24 cellular contexts compared by ENCODE assay signal in the genomic region with DNA sequence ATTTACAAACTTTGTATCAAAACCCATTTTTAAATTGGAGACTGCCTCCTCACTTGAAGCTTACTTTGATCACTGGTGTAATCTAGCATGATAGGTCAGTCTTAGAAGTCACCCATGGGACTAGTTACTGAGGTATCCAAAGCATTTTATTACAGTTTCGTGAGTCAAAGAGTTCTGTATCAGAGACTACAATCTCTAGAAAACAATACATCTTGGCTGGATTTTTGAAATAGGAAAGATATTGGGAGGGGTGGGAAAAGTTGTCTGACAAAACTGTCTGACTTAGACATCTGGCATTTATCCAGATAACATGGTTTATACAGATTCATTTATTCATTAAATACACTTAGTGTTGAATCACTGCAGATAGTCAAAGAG.
A peak's percentile ranks its signal among the peaks of the same experiment; 100 is the strongest.
DNase-seq lines count a peak whose midpoint lies in the region; ATAC-seq and TF ChIP-seq lines count a peak whose summit lies in the region.
"Had no signal": no experiment of that assay in that cellular context is flagged by ENCODE, and none has a peak within 500 bp of the region (broad histone marks: within the 10 kb centered on the region; RNA-seq: fewer than 3 reads in every experiment).

No MANE protein-coding gene starts in this region.

- DNase-seq in DMS114 treated with DMSO at 0.1 percent for 48 hours (lab: John Stamatoyannopoulos, UW; ENCODE audit: unreplicated experiment) (peak; percentile 19), RWPE2 (ENCODE audit: low spot score) (no peak), epithelial cell of esophagus (ENCODE audit: low read depth) (peak; percentile 62), mesenchymal stem cell (peak; percentile 7), NOMO-1 treated with dmso at 0.1 percent for 144 hours (lab: John Stamatoyannopoulos, UW; ENCODE audit: unreplicated experiment) (no peak)
- DNase-seq in activated CD8-positive, alpha-beta T cell treated with anti-CD3 and anti-CD28 coated beads for 36 hours = no peak
- DNase-seq: activated CD4-positive, alpha-beta memory T cell treated with anti-CD3 and anti-CD28 coated beads for 36 hours; activated CD4-positive, CD25-positive, alpha-beta regulatory T cell; activated effector memory CD4-positive, alpha-beta T cell treated with anti-CD3 and anti-CD28 coated beads, Interleukin-2, amount 50 U/mL, for 16 hours; activated naive CD8-positive, alpha-beta T cell treated with anti-CD3 and anti-CD28 coated beads, Interleukin-2, amount 50 U/mL, for 24 hours; central memory CD4-positive, alpha-beta T cell; MM.1S; naive thymus-derived CD8-positive, alpha-beta T cell; NCI-H1436; NCI-H524; RPMI8226; T1000 had no signal

- H2AFZ ChIP-seq in mesenchymal stem cell (ENCODE audit: low read depth, low read length) = no peak overlapping the region
- H2AFZ ChIP-seq: parathyroid adenoma had no signal

- H3K4me3 Mint-ChIP-seq in activated CD8-positive, alpha-beta T cell treated with anti-CD3 and anti-CD28 coated beads for 36 hours = no peak overlapping the region
- H3K4me3 Mint-ChIP-seq: activated CD4-positive, alpha-beta memory T cell treated with anti-CD3 and anti-CD28 coated beads for 36 hours; activated naive CD8-positive, alpha-beta T cell treated with anti-CD3 and anti-CD28 coated beads, Interleukin-2, amount 50 U/mL, for 24 hours; naive thymus-derived CD8-positive, alpha-beta T cell; type B pancreatic cell had no signal

- H2BK12ac ChIP-seq in mesenchymal stem cell (ENCODE audit: low read length in 2 of 2) = no peak overlapping the region

- no peak overlapping the region for H2BK120ac ChIP-seq in mesenchymal stem cell (ENCODE audit: low read depth, low read length)

- CTCF ChIA-PET in activated CD8-positive, alpha-beta T cell treated with anti-CD3 and anti-CD28 coated beads for 36 hours (lab: Charles Lee) = no interaction called here

- H2BK5ac ChIP-seq in mesenchymal stem cell (ENCODE audit: low read depth, low read length, poor library complexity, severe bottlenecking) = no peak overlapping the region

- H3K18ac ChIP-seq in mesenchymal stem cell (ENCODE audit: low read depth in 1 of 2, low read length in 2 of 2) = no peak overlapping the region

- H3K4me1 Mint-ChIP-seq in activated CD8-positive, alpha-beta T cell treated with anti-CD3 and anti-CD28 coated beads for 36 hours (ENCODE audit: low read depth) = no peaks in the 10 kb centered on the region
- H3K4me1 Mint-ChIP-seq: activated naive CD8-positive, alpha-beta T cell treated with anti-CD3 and anti-CD28 coated beads, Interleukin-2, amount 50 U/mL, for 24 hours; naive thymus-derived CD8-positive, alpha-beta T cell had no signal

- H3K4ac ChIP-seq in mesenchymal stem cell (ENCODE audit: low read depth in 1 of 2, low read length in 2 of 2) = no peak overlapping the region

- no peak overlapping the region for H3K9ac ChIP-seq in mesenchymal stem cell (ENCODE audit: low read length)
- H3K9ac ChIP-seq: parathyroid adenoma had no signal

- no peak overlapping the region for H2BK15ac ChIP-seq in mesenchymal stem cell (ENCODE audit: low read depth, poor library complexity, severe bottlenecking)

- TF ChIP-seq CTCF in RWPE2 (IDR thresholded peaks at IDR 0.05; ENCODE audit: poor library complexity, severe bottlenecking) = no peak
- no peak for TF ChIP-seq CTCF in epithelial cell of esophagus (IDR thresholded peaks at IDR 0.05; ENCODE audit: insufficient read depth, low read depth, low read length, missing control alignments)
- no peak for TF ChIP-seq CTCF in activated CD8-positive, alpha-beta T cell treated with anti-CD3 and anti-CD28 coated beads for 36 hours (IDR thresholded peaks at IDR 0.05)

- H3K36me3 ChIP-seq in RWPE2 (ENCODE audit: low read depth) = no peaks in the 10 kb centered on the region
- peaks cover 0 to 3% of the 10 kb centered on the region in 2 experiments for H3K36me3 ChIP-seq in mesenchymal stem cell (ENCODE audit: control insufficient read depth in 1 of 2, insufficient read depth in 2 of 2, low read depth in 1 of 2, low read length in 2 of 2)
- H3K36me3 ChIP-seq: HAP-1 had no signal

- no peak overlapping the region for H3K4me2 ChIP-seq in mesenchymal stem cell (ENCODE audit: low read length, poor library complexity, severe bottlenecking)

- H3K36me3 Mint-ChIP-seq in activated CD8-positive, alpha-beta T cell treated with anti-CD3 and anti-CD28 coated beads for 36 hours (ENCODE audit: low read depth) = no peaks in the 10 kb centered on the region
- H3K36me3 Mint-ChIP-seq: activated CD4-positive, alpha-beta memory T cell treated with anti-CD3 and anti-CD28 coated beads for 36 hours had no signal

- peaks cover 5% of the 10 kb centered on the region for H3K4me1 ChIP-seq in RWPE2 (ENCODE audit: insufficient read depth, poor library complexity, severe bottlenecking)
- H3K4me1 ChIP-seq in mesenchymal stem cell (ENCODE audit: control insufficient read depth, insufficient read depth, low read depth, low read length) = no peaks in the 10 kb centered on the region
- H3K4me1 ChIP-seq: parathyroid adenoma had no signal

- no peak overlapping the region for H3K23ac ChIP-seq in mesenchymal stem cell (ENCODE audit: low read length in 2 of 2)

- H3K4me3 ChIP-seq in RWPE2 (ENCODE audit: severe bottlenecking) (no peak overlapping the region), epithelial cell of esophagus (ENCODE audit: low read length) (no peak overlapping the region), mesenchymal stem cell (ENCODE audit: insufficient read depth in 1 of 2, low read depth in 1 of 2, low read length in 2 of 2) (no peak overlapping the region)
- H3K4me3 ChIP-seq: HAP-1 had no signal

- no peak overlapping the region for H2AK5ac ChIP-seq in mesenchymal stem cell (ENCODE audit: low read length, severe bottlenecking)

- peak; percentile 84 for ATAC-seq in RWPE2 (ENCODE audit: low read depth)
- ATAC-seq in GM18858 (IDR thresholded peaks at IDR 0.05; ENCODE audit: unreplicated experiment) = no peak
- no peak for ATAC-seq in GM18867 (IDR thresholded peaks at IDR 0.05; ENCODE audit: unreplicated experiment)
- ATAC-seq in activated CD8-positive, alpha-beta T cell treated with anti-CD3 and anti-CD28 coated beads for 36 hours = no peak
- ATAC-seq: activated naive CD8-positive, alpha-beta T cell treated with anti-CD3 and anti-CD28 coated beads, Interleukin-2, amount 50 U/mL, for 24 hours; left lobe of liver; naive thymus-derived CD8-positive, alpha-beta T cell had no signal

- H3K9me3 Mint-ChIP-seq in activated CD8-positive, alpha-beta T cell treated with anti-CD3 and anti-CD28 coated beads for 36 hours = no peaks in the 10 kb centered on the region

- H3K9me3 ChIP-seq in RWPE2 (ENCODE audit: severe bottlenecking) = peaks cover 2% of the 10 kb centered on the region
- peaks cover 32% of the 10 kb centered on the region for H3K9me3 ChIP-seq in mesenchymal stem cell (ENCODE audit: control insufficient read depth, low read length)
- H3K9me3 ChIP-seq: HAP-1 had no signal

- no peaks in the 10 kb centered on the region for H3K27me3 ChIP-seq in RWPE2 (ENCODE audit: insufficient read depth, poor library complexity, severe bottlenecking)
- H3K27me3 ChIP-seq in mesenchymal stem cell (ENCODE audit: control insufficient read depth in 1 of 2, insufficient read depth in 1 of 2, low read length in 2 of 2) = peaks cover 0 to 20% of the 10 kb centered on the region in 2 experiments

- WGBS in mesenchymal stem cell = no CpG with 5 or more reads among the region's 1 CpG

- H3K79me1 ChIP-seq in mesenchymal stem cell (replicated peaks; ENCODE audit: low read length, poor library complexity, severe bottlenecking) = peaks cover 2% of the 10 kb centered on the region

- H3K27ac ChIP-seq in RWPE2 (ENCODE audit: poor library complexity, severe bottlenecking) = peak overlapping the region; percentile 27
- H3K27ac ChIP-seq in mesenchymal stem cell (ENCODE audit: low read length, poor library complexity, severe bottlenecking) = no peak overlapping the region
- H3K27ac ChIP-seq: C4-2B, parathyroid adenoma had no signal

- H3K27me3 Mint-ChIP-seq in activated CD8-positive, alpha-beta T cell treated with anti-CD3 and anti-CD28 coated beads for 36 hours = no peaks in the 10 kb centered on the region
- H3K27me3 Mint-ChIP-seq: activated naive CD8-positive, alpha-beta T cell treated with anti-CD3 and anti-CD28 coated beads, Interleukin-2, amount 50 U/mL, for 24 hours; type B pancreatic cell had no signal

- no peak overlapping the region for H4K8ac ChIP-seq in mesenchymal stem cell (ENCODE audit: low read length)

- no peak overlapping the region for H3K14ac ChIP-seq in mesenchymal stem cell (ENCODE audit: low read length in 2 of 2)

- intact Hi-C loops in activated CD8-positive, alpha-beta T cell treated with anti-CD3 and anti-CD28 coated beads for 36 hours (cut with micrococcal nuclease) = no loop called here

- no peak overlapping the region for H3K27ac Mint-ChIP-seq in activated CD8-positive, alpha-beta T cell treated with anti-CD3 and anti-CD28 coated beads for 36 hours
- H3K27ac Mint-ChIP-seq: activated CD4-positive, alpha-beta memory T cell treated with anti-CD3 and anti-CD28 coated beads for 36 hours; activated naive CD8-positive, alpha-beta T cell treated with anti-CD3 and anti-CD28 coated beads, Interleukin-2, amount 50 U/mL, for 24 hours; naive thymus-derived CD8-positive, alpha-beta T cell; type B pancreatic cell had no signal

- POLR2A ChIA-PET in activated CD8-positive, alpha-beta T cell treated with anti-CD3 and anti-CD28 coated beads for 36 hours (lab: Charles Lee) = no interaction called here

- no peak overlapping the region for H4K91ac ChIP-seq in mesenchymal stem cell (ENCODE audit: low read length)

Comparison
In these comparisons a context has a peak if more than half of its experiments do, and no peak if none do; other contexts are left out.
1. DNase-seq: peak in DMS114 treated with DMSO at 0.1 percent for 48 hours (single experiment), epithelial cell of esophagus (single experiment) and mesenchymal stem cell (single experiment); none in RWPE2 (single experiment), NOMO-1 treated with dmso at 0.1 percent for 144 hours (single experiment) and activated CD8-positive, alpha-beta T cell treated with anti-CD3 and anti-CD28 coated beads for 36 hours (single experiment).